Comparison of ENCODE assay signal across 8 cellular contexts in the genomic region with DNA sequence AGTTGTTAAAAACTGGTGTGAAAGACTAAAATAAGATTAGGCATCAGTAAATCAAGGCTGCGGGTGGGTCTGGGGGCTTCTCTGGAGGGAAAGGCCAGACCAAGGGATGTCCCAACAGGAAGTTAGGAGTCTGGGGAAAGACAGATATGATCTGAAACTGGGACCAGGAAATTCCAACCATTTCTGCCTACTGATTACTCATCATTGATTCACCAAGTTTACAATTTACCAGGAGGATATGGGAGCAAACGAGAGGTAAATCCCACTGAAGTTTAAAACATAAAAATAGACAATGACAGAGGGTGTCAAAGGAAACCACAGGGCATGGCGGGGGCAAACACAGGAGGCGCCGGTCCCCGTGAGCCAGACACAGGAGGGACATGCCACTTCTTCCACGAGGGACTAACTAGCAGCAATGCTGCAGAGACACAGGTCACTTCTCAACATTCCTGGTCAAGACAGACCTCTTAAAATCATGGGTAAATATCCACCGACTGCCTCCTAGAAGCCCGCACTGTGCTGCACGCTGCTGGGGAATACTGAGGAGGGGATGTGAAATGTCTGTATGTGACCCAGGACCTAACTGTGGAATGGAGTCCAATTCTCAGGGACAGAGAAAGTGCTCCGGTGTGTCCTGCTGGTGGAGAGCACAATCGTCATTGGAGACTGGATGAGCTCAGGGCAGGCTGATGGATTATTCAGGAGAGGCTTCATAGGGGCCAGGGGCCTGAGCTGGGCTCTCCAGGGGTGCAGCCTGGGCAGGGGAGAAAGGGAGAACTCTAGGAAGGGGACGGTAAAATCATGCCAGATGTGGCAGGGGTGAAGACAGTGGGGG.
DNase-seq lines count a peak whose midpoint lies in the region; TF ChIP-seq lines count a peak whose summit lies in the region.

No MANE protein-coding gene starts in this region.

- TF ChIP-seq EP300 in SK-N-SH (IDR thresholded peaks at IDR 0.05; ENCODE audit: borderline replicate concordance in 1 of 2, low read depth in 1 of 2, low read length in 1 of 2), result peak; percentile 24 to 98; a peak in 2 of 4 replicates

- CTCF ChIA-PET in SK-N-SH (lab: Yijun Ruan, JAX), result interaction anchor here (0.9 to 9.7 kb wide), 5 partner anchors 10 to 95 kb away, joined by 3 to 136 read pairs (median 15); no protein-coding TSS in a partner anchor

- peak overlapping the region in 1 of 2 experiments; percentile 35; a peak in 2 of 4 replicates for H3K4me3 ChIP-seq in SK-N-SH (ENCODE audit: low read depth in 2 of 2, low read length in 1 of 2)

- H4K20me1 ChIP-seq in SK-N-SH (ENCODE audit: insufficient read depth), result peaks cover 14% of the 10 kb centered on the region

- H3K9me2 ChIP-seq in SK-N-SH, result no peaks in the 10 kb centered on the region

- H3K9ac ChIP-seq in SK-N-SH, result peak overlapping the region; percentile 70

- 13% methylated on average over 13 of the region's 13 CpGs for WGBS in SK-N-SH (ENCODE audit: low lambda C conversion rate)

- POLR2A ChIA-PET in SK-N-SH (lab: Yijun Ruan, JAX), result no interaction called here

- H3K79me2 ChIP-seq in SK-N-SH (ENCODE audit: insufficient read depth), result peaks cover 96% of the 10 kb centered on the region

- TF ChIP-seq CTCF in SK-N-SH (IDR thresholded peaks at IDR 0.05), result peak; percentile 5; the same call in 1 of the 2 replicates

- H3K27ac ChIP-seq in SK-N-SH (ENCODE audit: low read depth in 2 of 2, low read length in 1 of 2) (peak overlapping the region; percentile 81 to 100), epithelial cell of prostate (peak overlapping the region; percentile 100)

- no peak for TF ChIP-seq RAD21 in SK-N-SH (IDR thresholded peaks at IDR 0.05; ENCODE audit: low read length)

- DNase-seq in EL, result peak; percentile 92
- DNase-seq in SK-N-SH, result no peak
- DNase-seq in epithelial cell of prostate (ENCODE audit: low read depth, low spot score), result no peak
- DNase-seq in renal cortical epithelial cell (ENCODE audit: low read depth), result peak; percentile 93
- no peak for DNase-seq in stimulated activated CD4-positive, alpha-beta T cell treated with anti-CD3 and anti-CD28 coated beads, Interleukin-2, amount 100 ng/mL, for 48 hours
- no peak for DNase-seq in NCI-H1092 treated with DMSO at 0.1 percent for 48 hours (lab: John Stamatoyannopoulos, UW)
- DNase-seq in cerebellum (ENCODE audit: low spot score), result no peak
- no peak for DNase-seq in foreskin melanocyte

- peak overlapping the region; percentile 72 for H3K4me2 ChIP-seq in SK-N-SH

- peaks cover 87% of the 10 kb centered on the region for H3F3A ChIP-seq in SK-N-SH (replicated peaks; ENCODE audit: insufficient read depth)

- H2AFZ ChIP-seq in SK-N-SH (ENCODE audit: low read depth), result no peak overlapping the region

- H3K9me3 ChIP-seq in SK-N-SH, result no peaks in the 10 kb centered on the region

- H3K36me3 ChIP-seq in SK-N-SH (replicated peaks in 1 of 2; ENCODE audit: control insufficient read depth in 1 of 2, insufficient read depth in 2 of 2, low read length in 1 of 2), result peaks cover 47 to 69% of the 10 kb centered on the region in 2 experiments

- no peaks in the 10 kb centered on the region for H3K27me3 ChIP-seq in SK-N-SH (ENCODE audit: insufficient read depth)

- H3K4me1 ChIP-seq in SK-N-SH (ENCODE audit: control insufficient read depth in 1 of 2, insufficient read depth in 2 of 2, low read depth in 1 of 2, low read length in 1 of 2), result peaks cover 13 to 70% of the 10 kb centered on the region in 2 experiments

TF ChIP-seq in SK-N-SH, 30 proteins besides CTCF, POLR2A, EP300 and RAD21 (continues in another document):
- TF ChIP-seq, protein P1, sequence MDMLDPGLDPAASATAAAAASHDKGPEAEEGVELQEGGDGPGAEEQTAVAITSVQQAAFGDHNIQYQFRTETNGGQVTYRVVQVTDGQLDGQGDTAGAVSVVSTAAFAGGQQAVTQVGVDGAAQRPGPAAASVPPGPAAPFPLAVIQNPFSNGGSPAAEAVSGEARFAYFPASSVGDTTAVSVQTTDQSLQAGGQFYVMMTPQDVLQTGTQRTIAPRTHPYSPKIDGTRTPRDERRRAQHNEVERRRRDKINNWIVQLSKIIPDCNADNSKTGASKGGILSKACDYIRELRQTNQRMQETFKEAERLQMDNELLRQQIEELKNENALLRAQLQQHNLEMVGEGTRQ (IDR thresholded peaks at IDR 0.05; ENCODE audit: borderline replicate concordance, low read depth, low read length), result no peak
- TF ChIP-seq, protein P2, sequence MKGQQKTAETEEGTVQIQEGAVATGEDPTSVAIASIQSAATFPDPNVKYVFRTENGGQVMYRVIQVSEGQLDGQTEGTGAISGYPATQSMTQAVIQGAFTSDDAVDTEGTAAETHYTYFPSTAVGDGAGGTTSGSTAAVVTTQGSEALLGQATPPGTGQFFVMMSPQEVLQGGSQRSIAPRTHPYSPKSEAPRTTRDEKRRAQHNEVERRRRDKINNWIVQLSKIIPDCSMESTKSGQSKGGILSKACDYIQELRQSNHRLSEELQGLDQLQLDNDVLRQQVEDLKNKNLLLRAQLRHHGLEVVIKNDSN (IDR thresholded peaks at IDR 0.05; ENCODE audit: borderline replicate concordance, low read depth), result no peak
- TF ChIP-seq, protein P3, sequence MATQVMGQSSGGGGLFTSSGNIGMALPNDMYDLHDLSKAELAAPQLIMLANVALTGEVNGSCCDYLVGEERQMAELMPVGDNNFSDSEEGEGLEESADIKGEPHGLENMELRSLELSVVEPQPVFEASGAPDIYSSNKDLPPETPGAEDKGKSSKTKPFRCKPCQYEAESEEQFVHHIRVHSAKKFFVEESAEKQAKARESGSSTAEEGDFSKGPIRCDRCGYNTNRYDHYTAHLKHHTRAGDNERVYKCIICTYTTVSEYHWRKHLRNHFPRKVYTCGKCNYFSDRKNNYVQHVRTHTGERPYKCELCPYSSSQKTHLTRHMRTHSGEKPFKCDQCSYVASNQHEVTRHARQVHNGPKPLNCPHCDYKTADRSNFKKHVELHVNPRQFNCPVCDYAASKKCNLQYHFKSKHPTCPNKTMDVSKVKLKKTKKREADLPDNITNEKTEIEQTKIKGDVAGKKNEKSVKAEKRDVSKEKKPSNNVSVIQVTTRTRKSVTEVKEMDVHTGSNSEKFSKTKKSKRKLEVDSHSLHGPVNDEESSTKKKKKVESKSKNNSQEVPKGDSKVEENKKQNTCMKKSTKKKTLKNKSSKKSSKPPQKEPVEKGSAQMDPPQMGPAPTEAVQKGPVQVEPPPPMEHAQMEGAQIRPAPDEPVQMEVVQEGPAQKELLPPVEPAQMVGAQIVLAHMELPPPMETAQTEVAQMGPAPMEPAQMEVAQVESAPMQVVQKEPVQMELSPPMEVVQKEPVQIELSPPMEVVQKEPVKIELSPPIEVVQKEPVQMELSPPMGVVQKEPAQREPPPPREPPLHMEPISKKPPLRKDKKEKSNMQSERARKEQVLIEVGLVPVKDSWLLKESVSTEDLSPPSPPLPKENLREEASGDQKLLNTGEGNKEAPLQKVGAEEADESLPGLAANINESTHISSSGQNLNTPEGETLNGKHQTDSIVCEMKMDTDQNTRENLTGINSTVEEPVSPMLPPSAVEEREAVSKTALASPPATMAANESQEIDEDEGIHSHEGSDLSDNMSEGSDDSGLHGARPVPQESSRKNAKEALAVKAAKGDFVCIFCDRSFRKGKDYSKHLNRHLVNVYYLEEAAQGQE (IDR thresholded peaks at IDR 0.05; ENCODE audit: low read depth, low read length), result peak; percentile 7; the same call in 1 of the 2 replicates
- TF ChIP-seq MEF2A (IDR thresholded peaks at IDR 0.05; ENCODE audit: borderline replicate concordance, low read depth), result peak; percentile 97
- TF ChIP-seq TAF1 (IDR thresholded peaks at IDR 0.05; ENCODE audit: borderline replicate concordance, low read depth, low read length), result no peak; the same call in 1 of the 2 replicates
- TF ChIP-seq CHD2 (IDR thresholded peaks at IDR 0.05; ENCODE audit: low read length, partially characterized antibody), result no peak
- TF ChIP-seq, protein P4, sequence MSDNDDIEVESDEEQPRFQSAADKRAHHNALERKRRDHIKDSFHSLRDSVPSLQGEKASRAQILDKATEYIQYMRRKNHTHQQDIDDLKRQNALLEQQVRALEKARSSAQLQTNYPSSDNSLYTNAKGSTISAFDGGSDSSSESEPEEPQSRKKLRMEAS (IDR thresholded peaks at IDR 0.05; ENCODE audit: low read depth), result peak; percentile 77
- TF ChIP-seq GATA2 (CRISPR knock-in tag; IDR thresholded peaks at IDR 0.05), result no peak
- TF ChIP-seq POLR2AphosphoS5 (IDR thresholded peaks at IDR 0.05; ENCODE audit: low read depth, low read length), result peak; percentile 90
- peak; percentile 87 for TF ChIP-seq NFIC (IDR thresholded peaks at IDR 0.05; ENCODE audit: borderline replicate concordance)
- TF ChIP-seq, protein P5, sequence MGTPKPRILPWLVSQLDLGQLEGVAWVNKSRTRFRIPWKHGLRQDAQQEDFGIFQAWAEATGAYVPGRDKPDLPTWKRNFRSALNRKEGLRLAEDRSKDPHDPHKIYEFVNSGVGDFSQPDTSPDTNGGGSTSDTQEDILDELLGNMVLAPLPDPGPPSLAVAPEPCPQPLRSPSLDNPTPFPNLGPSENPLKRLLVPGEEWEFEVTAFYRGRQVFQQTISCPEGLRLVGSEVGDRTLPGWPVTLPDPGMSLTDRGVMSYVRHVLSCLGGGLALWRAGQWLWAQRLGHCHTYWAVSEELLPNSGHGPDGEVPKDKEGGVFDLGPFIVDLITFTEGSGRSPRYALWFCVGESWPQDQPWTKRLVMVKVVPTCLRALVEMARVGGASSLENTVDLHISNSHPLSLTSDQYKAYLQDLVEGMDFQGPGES (IDR thresholded peaks at IDR 0.05; ENCODE audit: low read depth, low read length), result no peak
- TF ChIP-seq FOXM1 (IDR thresholded peaks at IDR 0.05; ENCODE audit: low read depth), result peak; percentile 56; the same call in 1 of the 2 replicates
- TF ChIP-seq MXI1 (IDR thresholded peaks at IDR 0.05; ENCODE audit: low read depth, low read length), result no peak
- TF ChIP-seq EZH2phosphoT487 (IDR thresholded peaks at IDR 0.05; ENCODE audit: borderline replicate concordance, low read depth), result no peak
- TF ChIP-seq, protein P6, sequence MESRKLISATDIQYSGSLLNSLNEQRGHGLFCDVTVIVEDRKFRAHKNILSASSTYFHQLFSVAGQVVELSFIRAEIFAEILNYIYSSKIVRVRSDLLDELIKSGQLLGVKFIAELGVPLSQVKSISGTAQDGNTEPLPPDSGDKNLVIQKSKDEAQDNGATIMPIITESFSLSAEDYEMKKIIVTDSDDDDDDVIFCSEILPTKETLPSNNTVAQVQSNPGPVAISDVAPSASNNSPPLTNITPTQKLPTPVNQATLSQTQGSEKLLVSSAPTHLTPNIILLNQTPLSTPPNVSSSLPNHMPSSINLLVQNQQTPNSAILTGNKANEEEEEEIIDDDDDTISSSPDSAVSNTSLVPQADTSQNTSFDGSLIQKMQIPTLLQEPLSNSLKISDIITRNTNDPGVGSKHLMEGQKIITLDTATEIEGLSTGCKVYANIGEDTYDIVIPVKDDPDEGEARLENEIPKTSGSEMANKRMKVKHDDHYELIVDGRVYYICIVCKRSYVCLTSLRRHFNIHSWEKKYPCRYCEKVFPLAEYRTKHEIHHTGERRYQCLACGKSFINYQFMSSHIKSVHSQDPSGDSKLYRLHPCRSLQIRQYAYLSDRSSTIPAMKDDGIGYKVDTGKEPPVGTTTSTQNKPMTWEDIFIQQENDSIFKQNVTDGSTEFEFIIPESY (IDR thresholded peaks at IDR 0.05; ENCODE audit: borderline replicate concordance, low read depth), result peak; percentile 91

Comparison
In these comparisons a context has a peak if more than half of its experiments do, and no peak if none do; other contexts are left out.
1. DNase-seq: peak in EL (single experiment) and renal cortical epithelial cell (single experiment); none in SK-N-SH (single experiment), epithelial cell of prostate (single experiment), stimulated activated CD4-positive, alpha-beta T cell treated with anti-CD3 and anti-CD28 coated beads, Interleukin-2, amount 100 ng/mL, for 48 hours (0 of 2), NCI-H1092 treated with DMSO at 0.1 percent for 48 hours (single experiment), cerebellum (single experiment) and foreskin melanocyte (single experiment).